8 cellular contexts compared by ENCODE assay signal in the genomic region with DNA sequence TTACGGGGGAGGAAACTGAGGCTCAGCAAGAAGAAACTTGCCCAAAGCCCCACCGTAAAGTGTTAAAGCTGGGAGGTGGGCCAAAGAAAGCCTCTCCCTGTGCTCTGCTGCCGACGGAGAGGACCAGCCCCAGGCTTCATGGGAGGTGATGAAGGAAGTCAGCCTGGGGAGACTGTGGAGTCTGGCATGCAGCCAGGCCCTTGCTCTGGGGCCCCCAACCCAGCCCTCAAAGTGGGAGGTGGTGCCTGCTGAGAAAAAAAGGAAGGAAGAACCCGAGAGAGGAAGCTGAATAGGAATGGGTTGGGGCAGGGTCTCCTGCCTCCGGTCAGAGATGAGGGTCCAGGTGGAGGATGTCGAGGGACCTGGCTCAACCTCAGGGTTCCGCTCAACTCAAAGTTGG. TPM values are rescaled to one million over a fixed set of nuclear protein-coding genes. Genes with fewer than 3 reads are reported as not detected.
A peak's percentile ranks its signal among the peaks of the same experiment; 100 is the strongest.
DNase-seq lines count a peak whose midpoint lies in the region; ATAC-seq, FAIRE-seq and TF ChIP-seq lines count a peak whose summit lies in the region.
"Had no signal": no experiment of that assay in that cellular context is flagged by ENCODE, and none has a peak within 500 bp of the region (broad histone marks: within the 10 kb centered on the region; RNA-seq: fewer than 3 reads in every experiment).

No MANE protein-coding gene starts in this region.

- H3K4me3 ChIP-seq in Karpas-422 (ENCODE audit: low read length) (no peak overlapping the region; the same call in 1 of the 2 replicates), suprapubic skin (peak overlapping the region; percentile 76)
- H3K4me3 ChIP-seq: SJCRH30 had no signal

- no peak for TF ChIP-seq POLR2A in suprapubic skin (IDR thresholded peaks at IDR 0.05)

- no peaks in the 10 kb centered on the region for H3K27me3 ChIP-seq in Karpas-422 (ENCODE audit: low read length)
- no peaks in the 10 kb centered on the region for H3K27me3 ChIP-seq in suprapubic skin
- H3K27me3 ChIP-seq: SJCRH30 had no signal

- H3K79me2 ChIP-seq in Karpas-422 (ENCODE audit: low read length): peaks cover 44% of the 10 kb centered on the region

- H3K4me2 ChIP-seq in Karpas-422 (ENCODE audit: low read depth, low read length, poor library complexity, severe bottlenecking): peak overlapping the region; percentile 96

- no peaks in the 10 kb centered on the region for H3K9me3 Mint-ChIP-seq in activated CD4-positive, alpha-beta memory T cell treated with anti-CD3 and anti-CD28 coated beads, Interleukin-2, amount 10 ng/mL, durations not matched to agents 7 days and 5 days

- H3K4me1 ChIP-seq in Karpas-422 (ENCODE audit: low read length) (peaks cover 37% of the 10 kb centered on the region), suprapubic skin (peaks cover 74% of the 10 kb centered on the region)

- TF ChIP-seq EP300 in suprapubic skin (IDR thresholded peaks at IDR 0.05): no peak

- H2AFZ ChIP-seq in Karpas-422 (ENCODE audit: low read length): no peak overlapping the region

- H3K36me3 ChIP-seq in Karpas-422 (ENCODE audit: insufficient read depth, low read length) (peaks cover 30% of the 10 kb centered on the region), suprapubic skin (peaks cover 37% of the 10 kb centered on the region)

- peaks cover 36% of the 10 kb centered on the region for H4K20me1 ChIP-seq in Karpas-422 (ENCODE audit: insufficient read depth, low read depth, low read length)

- peak overlapping the region; percentile 95 for H3K27ac Mint-ChIP-seq in activated CD4-positive, alpha-beta memory T cell treated with anti-CD3 and anti-CD28 coated beads, Interleukin-2, amount 10 ng/mL, durations not matched to agents 7 days and 5 days

- FAIRE-seq in HTR-8/SVneo (lab: Jason Lieb, UNC): no peak

- 21% methylated on average over 8 of the region's 8 CpGs for WGBS in suprapubic skin

- H3K9me3 ChIP-seq in Karpas-422 (ENCODE audit: low read length) (no peaks in the 10 kb centered on the region), suprapubic skin (no peaks in the 10 kb centered on the region)
- H3K9me3 ChIP-seq: SJCRH30 had no signal

- no peaks in the 10 kb centered on the region for H3K27me3 Mint-ChIP-seq in activated CD4-positive, alpha-beta memory T cell treated with anti-CD3 and anti-CD28 coated beads, Interleukin-2, amount 10 ng/mL, durations not matched to agents 7 days and 5 days

- H3K4me1 Mint-ChIP-seq in activated CD4-positive, alpha-beta memory T cell treated with anti-CD3 and anti-CD28 coated beads, Interleukin-2, amount 10 ng/mL, durations not matched to agents 7 days and 5 days: peaks cover 56% of the 10 kb centered on the region

- H3K9me2 ChIP-seq in Karpas-422 (replicated peaks; ENCODE audit: insufficient read depth, low read length): no peaks in the 10 kb centered on the region

- no peak for TF ChIP-seq CTCF in suprapubic skin (IDR thresholded peaks at IDR 0.05)

- H3K27ac ChIP-seq in Karpas-422 (ENCODE audit: low read length): no peak overlapping the region
- peak overlapping the region; percentile 95 for H3K27ac ChIP-seq in suprapubic skin
- H3K27ac ChIP-seq: SJCRH30 had no signal

- CTCF ChIA-PET in activated CD4-positive, alpha-beta memory T cell treated with anti-CD3 and anti-CD28 coated beads, Interleukin-2, amount 10 ng/mL, durations not matched to agents 7 days and 5 days (lab: Charles Lee): interaction anchor here (0.9 to 6.6 kb wide), 8 partner anchors 10 to 117 kb away, joined by 3 to 73 read pairs (median 8); a partner anchor contains a TSS

- POLR2A ChIA-PET in activated CD4-positive, alpha-beta memory T cell treated with anti-CD3 and anti-CD28 coated beads, Interleukin-2, amount 10 ng/mL, durations not matched to agents 7 days and 5 days (lab: Charles Lee): interaction anchor here (0.6 to 10.5 kb wide), 18 partner anchors 8 to 1671 kb away, joined by 3 to 156 read pairs (median 5); a partner anchor contains a TSS

- ATAC-seq in left lobe of liver: no peak
- ATAC-seq in GM19463 (IDR thresholded peaks at IDR 0.05; ENCODE audit: unreplicated experiment): no peak
- ATAC-seq in GM21717 (IDR thresholded peaks at IDR 0.05; ENCODE audit: unreplicated experiment): no peak

- peak overlapping the region; percentile 97 for H3K4me3 Mint-ChIP-seq in activated CD4-positive, alpha-beta memory T cell treated with anti-CD3 and anti-CD28 coated beads, Interleukin-2, amount 10 ng/mL, durations not matched to agents 7 days and 5 days

- peak overlapping the region; percentile 100 for H3K9ac ChIP-seq in Karpas-422 (ENCODE audit: low read length)

- H3K36me3 Mint-ChIP-seq in activated CD4-positive, alpha-beta memory T cell treated with anti-CD3 and anti-CD28 coated beads, Interleukin-2, amount 10 ng/mL, durations not matched to agents 7 days and 5 days (ENCODE audit: low read depth): peaks cover 58% of the 10 kb centered on the region

- peak; percentile 35 for DNase-seq in Karpas-422
- no peak for DNase-seq in activated CD4-positive, alpha-beta memory T cell treated with anti-CD3 and anti-CD28 coated beads, Interleukin-2, amount 10 ng/mL, durations not matched to agents 7 days and 5 days
- peak; percentile 57 for DNase-seq in left lobe of liver (ENCODE audit: low spot score)
- DNase-seq in suprapubic skin (ENCODE audit: low spot score in 2 of 2): no peak
- no peak for DNase-seq in HTR-8/SVneo (ENCODE audit: insufficient read length, low spot score)

RNA-seq across cellular contexts. Expression of a gene that starts 3.8 kb away (rescaled TPM):
- 33.1 and 55.8 TPM in 2 replicates for total RNA-seq in Karpas-422 (2014; rRNA removed; shearing (Covaris generic); ENCODE audit: low replicate concordance)
- 100 to 1,000 TPM; 142 to 143 TPM for total RNA-seq in activated CD4-positive, alpha-beta memory T cell treated with anti-CD3 and anti-CD28 coated beads, Interleukin-2, amount 10 ng/mL, durations not matched to agents 7 days and 5 days
- 15.3 TPM for total RNA-seq in left lobe of liver
- total RNA-seq in suprapubic skin: 10 to 100 TPM; 36.9 to 65.9 (median 46.3) TPM

RNA-seq across cellular contexts. Expression of a gene that starts 15.8 kb away (rescaled TPM):
- 0.04 and 0.07 TPM in 2 replicates for total RNA-seq in Karpas-422 (2014; rRNA removed; shearing (Covaris generic); ENCODE audit: low replicate concordance)
- 1 to 10 TPM; 1.6 to 2.3 TPM for total RNA-seq in activated CD4-positive, alpha-beta memory T cell treated with anti-CD3 and anti-CD28 coated beads, Interleukin-2, amount 10 ng/mL, durations not matched to agents 7 days and 5 days
- total RNA-seq in left lobe of liver (87.3 TPM), suprapubic skin (under 1 TPM in 2 of 4 donors, not detected in 2; 0.10 to 0.23 TPM)
- total RNA-seq: SJCRH30 had no signal

Comparison
In these comparisons a context has a peak if more than half of its experiments do, and no peak if none do; other contexts are left out.
1. DNase-seq: peak in Karpas-422 (single experiment) and left lobe of liver (single experiment); none in activated CD4-positive, alpha-beta memory T cell treated with anti-CD3 and anti-CD28 coated beads, Interleukin-2, amount 10 ng/mL, durations not matched to agents 7 days and 5 days (single experiment), suprapubic skin (0 of 2) and HTR-8/SVneo (single experiment).
2. RNA of a gene that starts 15.8 kb away (total RNA-seq): 87.3 TPM in left lobe of liver (single experiment); 1.6 to 2.3 TPM in activated CD4-positive, alpha-beta memory T cell treated with anti-CD3 and anti-CD28 coated beads, Interleukin-2, amount 10 ng/mL, durations not matched to agents 7 days and 5 days, 0.10 to 0.23 TPM in suprapubic skin and 0.04 to 0.07 TPM in Karpas-422; every median in the first group is over 10 times any median in the second.